25 cellular contexts compared by ENCODE assay signal in the genomic region with DNA sequence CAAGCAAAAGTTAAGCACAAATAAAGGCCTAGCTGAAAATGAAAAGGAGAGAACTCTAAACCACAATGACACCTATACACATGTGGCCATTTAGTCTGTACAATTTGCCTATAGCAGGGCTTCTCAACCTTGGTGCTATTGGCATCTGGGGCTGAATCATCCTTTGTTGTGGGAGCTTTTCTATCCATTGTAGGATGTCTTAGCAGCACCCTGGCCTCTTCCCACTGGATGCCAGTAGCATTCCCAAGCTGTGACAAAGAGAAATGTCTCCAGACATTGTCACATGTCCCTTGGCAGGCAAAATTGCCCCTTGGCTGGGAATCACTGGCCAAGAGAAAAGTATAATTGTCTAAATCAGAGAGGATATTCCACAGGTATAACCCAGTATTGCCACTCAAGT. TPM values are rescaled to one million over a fixed set of nuclear protein-coding genes. Genes with fewer than 3 reads are reported as not detected.
DNase-seq lines count a peak whose midpoint lies in the region; TF ChIP-seq lines count a peak whose summit lies in the region.
"Had no signal": no experiment of that assay in that cellular context is flagged by ENCODE, and none has a peak within 500 bp of the region (broad histone marks: within the 10 kb centered on the region; RNA-seq: fewer than 3 reads in every experiment).

No MANE protein-coding gene starts in this region.

- H3K27ac ChIP-seq in transverse colon (no peak overlapping the region), vagina (no peak overlapping the region)
- H3K27ac ChIP-seq: HL-60, Peyer's patch, SJCRH30 had no signal

- no peaks in the 10 kb centered on the region for H3K27me3 ChIP-seq in transverse colon
- no peaks in the 10 kb centered on the region for H3K27me3 ChIP-seq in vagina
- H3K27me3 ChIP-seq: Peyer's patch had no signal

- no peak for TF ChIP-seq POLR2A in transverse colon (IDR thresholded peaks at IDR 0.05)
- TF ChIP-seq POLR2A in vagina (IDR thresholded peaks at IDR 0.05) = no peak

- H3K36me3 ChIP-seq in transverse colon = no peaks in the 10 kb centered on the region
- H3K36me3 ChIP-seq in vagina = no peaks in the 10 kb centered on the region
- H3K36me3 ChIP-seq: Peyer's patch, SJCRH30 had no signal

- TF ChIP-seq CTCF in transverse colon (IDR thresholded peaks at IDR 0.05) = no peak
- no peak for TF ChIP-seq CTCF in vagina (IDR thresholded peaks at IDR 0.05)

- H3K4me1 ChIP-seq in transverse colon (no peaks in the 10 kb centered on the region), vagina (no peaks in the 10 kb centered on the region)
- H3K4me1 ChIP-seq: Peyer's patch, SJCRH30 had no signal

- in situ Hi-C loops in transverse colon (cut with MboI; ENCODE audit: low pct_ligation_motif_present in 1 of 4, low pct_unique_long_range_greater_than_20kb in 1 of 4, low sequenced_read_pairs in 3 of 4) = no loop called here

- no peak for TF ChIP-seq EP300 in transverse colon (IDR thresholded peaks at IDR 0.05; ENCODE audit: low read depth)

- H3K9me3 ChIP-seq in transverse colon (no peaks in the 10 kb centered on the region), vagina (no peaks in the 10 kb centered on the region)
- H3K9me3 ChIP-seq: Peyer's patch, SJCRH30 had no signal

- intact Hi-C loops in transverse colon (cut with DNase I; ENCODE audit: low total_unique reads) = no loop called here
- intact Hi-C loops in vagina (cut with DNase I) = no loop called here

- H3K4me3 ChIP-seq in transverse colon = no peak overlapping the region
- no peak overlapping the region for H3K4me3 ChIP-seq in vagina
- H3K4me3 ChIP-seq: Peyer's patch, SJCRH30 had no signal

- DNase-seq in A172 (ENCODE audit: low spot score) = peak; percentile 57
- peak; percentile 5 for DNase-seq in ELR (ENCODE audit: low read depth)
- DNase-seq in SW480 (ENCODE audit: low spot score) = peak; percentile 36
- DNase-seq in myocyte (ENCODE audit: low read depth) = peak; percentile 6
- no peak for DNase-seq in transverse colon
- DNase-seq in iPS-NIHi7 (ENCODE audit: extremely low spot score) = no peak
- no peak for DNase-seq in NCI-H2196 treated with DMSO at 0.1 percent for 48 hours (lab: John Stamatoyannopoulos, UW; ENCODE audit: unreplicated experiment)
- DNase-seq in vagina (ENCODE audit: extremely low spot score in 2 of 2) = no peak
- DNase-seq: 8988T; CD4-positive, alpha-beta T cell; COR-L47; DMS 273 treated with DMSO at 0.1 percent for 48 hours; GF-D8; H7; HFFc6; KBM-7; NCI-H1092; NCI-H1436; NCI-H187 treated with DMSO at 0.1 percent for 48 hours; NCI-H226; NCI-H510A treated with DMSO at 0.1 percent for 48 hours; Peyer's patch; SJCRH30; T-helper 1 cell had no signal

RNA-seq across cellular contexts. Expression of gene PRPS2, which starts 13.5 kb away (rescaled TPM):
- 60.9 and 80.7 TPM in 2 replicates for total RNA-seq in A172 (2014; rRNA removed; shearing (Covaris generic))
- total RNA-seq in myocyte (6.5 and 7.3 TPM in 2 replicates), transverse colon (10 to 100 TPM; 24.3 to 67.5 (median 32.5) TPM), vagina (45.2 TPM)
- polyA plus RNA-seq in myocyte (2012) = 9.5 TPM

Comparison
In these comparisons a context has a peak if more than half of its experiments do, and no peak if none do; other contexts are left out.
1. DNase-seq: peak in A172 (single experiment), ELR (single experiment), SW480 (single experiment) and myocyte (single experiment); none in transverse colon (single experiment), iPS-NIHi7 (single experiment), NCI-H2196 treated with DMSO at 0.1 percent for 48 hours (single experiment) and vagina (0 of 2).